ENCODE assay signal across 1 cellular context in the genomic region with DNA sequence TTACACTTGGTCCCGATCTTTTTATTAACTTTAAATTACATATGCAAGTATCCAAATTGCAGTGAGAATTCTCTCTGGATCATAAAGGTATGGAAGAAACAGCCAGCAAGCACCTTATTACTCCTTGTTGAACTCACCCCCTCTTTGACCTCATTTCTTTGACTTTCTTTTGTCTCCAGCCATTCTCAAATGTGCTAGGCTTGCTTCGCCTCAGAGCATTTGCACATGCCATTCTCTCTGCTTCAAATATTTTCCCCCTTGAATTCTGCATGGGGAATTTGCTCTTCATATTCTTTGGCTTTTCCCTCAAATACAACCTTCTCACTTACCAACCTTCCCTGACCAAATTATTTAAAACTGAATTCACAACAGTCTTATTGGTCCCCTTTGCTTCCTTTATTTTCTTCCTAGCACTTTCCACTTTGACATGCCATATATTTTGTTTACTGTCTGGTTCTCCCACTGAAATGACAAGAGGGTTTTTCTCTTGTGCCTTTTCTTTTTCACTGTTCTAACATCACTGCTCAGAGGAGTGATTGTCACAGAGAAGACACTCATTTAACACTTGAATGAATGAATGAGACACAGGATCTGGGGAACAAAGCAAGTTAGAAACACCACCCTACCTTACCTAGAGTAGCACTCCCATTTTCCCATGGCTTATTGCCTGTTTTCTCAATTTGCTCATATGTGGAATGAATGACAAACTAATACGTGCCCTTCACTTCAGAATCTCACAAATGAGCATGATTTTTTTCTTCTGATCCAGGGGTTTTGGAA.
TF ChIP-seq lines count a peak whose summit lies in the region.

No MANE protein-coding gene starts in this region.

TF ChIP-seq in endothelial cell of umbilical vein, 7 proteins besides CTCF, POLR2A, EP300 and RAD21:
- TF ChIP-seq, protein P1, sequence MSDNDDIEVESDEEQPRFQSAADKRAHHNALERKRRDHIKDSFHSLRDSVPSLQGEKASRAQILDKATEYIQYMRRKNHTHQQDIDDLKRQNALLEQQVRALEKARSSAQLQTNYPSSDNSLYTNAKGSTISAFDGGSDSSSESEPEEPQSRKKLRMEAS (IDR thresholded peaks at IDR 0.05; ENCODE audit: insufficient read depth, insufficient read length): no peak
- TF ChIP-seq MYC (IDR thresholded peaks at IDR 0.05; ENCODE audit: low read depth, low read length): no peak
- TF ChIP-seq GATA2 (IDR thresholded peaks at IDR 0.05; ENCODE audit: insufficient read depth, insufficient read length, low read depth, low read length): no peak
